ENCODE assay signal across 19 cellular contexts in genomic region chr2:20218331-20219320, GRCh38. TPM values are rescaled to one million over a fixed set of nuclear protein-coding genes. Genes with fewer than 3 reads are reported as not detected.
DNase-seq lines count a peak whose midpoint lies in the region; ATAC-seq, FAIRE-seq and TF ChIP-seq lines count a peak whose summit lies in the region.
"Had no signal": no experiment of that assay in that cellular context is flagged by ENCODE, and none has a peak within 500 bp of the region (broad histone marks: within the 10 kb centered on the region; RNA-seq: fewer than 3 reads in every experiment).

No MANE protein-coding gene starts in this region.

- H3K23ac ChIP-seq in neuronal stem cell (ENCODE audit: low read depth, low read length, poor library complexity) = peak overlapping the region; percentile 36

- peak overlapping the region in 1 of 2 experiments; percentile 60; a peak in 2 of 6 replicates for H3K27ac ChIP-seq in A549
- peak overlapping the region; percentile 76; the same call in 1 of the 2 replicates for H3K27ac ChIP-seq in VCaP
- no peak overlapping the region for H3K27ac ChIP-seq in neuronal stem cell (replicated peaks; ENCODE audit: low read length)
- H3K27ac ChIP-seq: C4-2B, gastrocnemius medialis had no signal

- TF ChIP-seq CTCF in A549 (IDR thresholded peaks at IDR 0.05) (no peak), VCaP (conservative IDR thresholded peaks at IDR 0.05) (no peak), glutamatergic neuron (IDR thresholded peaks at IDR 0.05; ENCODE audit: partially characterized antibody, unreplicated experiment) (no peak)

- peaks cover 12% of the 10 kb centered on the region for H3K9me3 Mint-ChIP-seq in glutamatergic neuron (ENCODE audit: unreplicated experiment)
- H3K9me3 Mint-ChIP-seq: activated CD4-positive, alpha-beta T cell treated with anti-CD3 and anti-CD28 coated beads, Interleukin-2, amount 10 ng/mL, durations not matched to agents 24 days and 14 days had no signal

- peaks cover 14 to 65% of the 10 kb centered on the region in 2 donors for H3K36me3 ChIP-seq in neuronal stem cell (replicated peaks in 1 of 2; ENCODE audit: control insufficient read depth in 2 of 2, insufficient read depth in 2 of 2, low read length in 2 of 2)
- H3K36me3 ChIP-seq: gastrocnemius medialis had no signal

- FAIRE-seq in A549 (lab: Jason Lieb, UNC) = no peak
- no peak for FAIRE-seq in GM19239 (lab: Jason Lieb, UNC)
- no peak for FAIRE-seq in frontal cortex (lab: Jason Lieb, UNC)
- FAIRE-seq: A204.1, endothelial cell of umbilical vein, GM12891, RCC 7860 had no signal

- H3K4ac ChIP-seq in neuronal stem cell (ENCODE audit: low read length) = no peak overlapping the region

- H3K4me3 ChIP-seq in A549 (no peak overlapping the region), neuronal stem cell (ENCODE audit: low read length in 2 of 2) (no peak overlapping the region)
- H3K4me3 ChIP-seq: gastrocnemius medialis, smooth muscle cell had no signal

- H3K9me3 ChIP-seq in A549 = no peaks in the 10 kb centered on the region
- H3K9me3 ChIP-seq in neuronal stem cell (replicated peaks in 1 of 2; ENCODE audit: control insufficient read depth in 2 of 2, insufficient read depth in 1 of 2, low read depth in 1 of 2, low read length in 2 of 2) = no peaks in the 10 kb centered on the region
- H3K9me3 ChIP-seq: gastrocnemius medialis had no signal

- no peak overlapping the region for H2BK120ac ChIP-seq in neuronal stem cell (ENCODE audit: low read depth, low read length)

- ATAC-seq in A549 = no peak
- ATAC-seq in HG02798 (IDR thresholded peaks at IDR 0.05; ENCODE audit: poor library complexity, unreplicated experiment) = no peak
- ATAC-seq: gastrocnemius medialis had no signal

- H2AK5ac ChIP-seq in neuronal stem cell (ENCODE audit: low read depth, low read length) = no peak overlapping the region

- POLR2A ChIA-PET in A549 (lab: Yijun Ruan, JAX) = no interaction called here

- no peak overlapping the region for H2BK12ac ChIP-seq in neuronal stem cell (ENCODE audit: low read length)

- DNase-seq in A549 (ENCODE audit: low read depth in 1 of 2, low spot score in 1 of 2) (no peak), glutamatergic neuron (peak; percentile 6), neuronal stem cell (ENCODE audit: low spot score) (no peak), GM19239 (ENCODE audit: insufficient read length, low spot score) (no peak), frontal cortex (ENCODE audit: low spot score in 2 of 2) (no peak)
- no peak for DNase-seq in activated naive CD4-positive, alpha-beta T cell (lab: John Stamatoyannopoulos, UW)
- DNase-seq: activated CD4-positive, alpha-beta T cell treated with anti-CD3 and anti-CD28 coated beads, Interleukin-2, amount 10 ng/mL, durations not matched to agents 24 days and 14 days; gastrocnemius medialis; GDM1; NCI-H1436; NCI-H2227 treated with DMSO at 0.1 percent for 48 hours had no signal

- no peak overlapping the region for H3K27ac Mint-ChIP-seq in glutamatergic neuron (ENCODE audit: unreplicated experiment)
- H3K27ac Mint-ChIP-seq: activated CD4-positive, alpha-beta T cell treated with anti-CD3 and anti-CD28 coated beads, Interleukin-2, amount 10 ng/mL, durations not matched to agents 24 days and 14 days had no signal

- peak overlapping the region; percentile 13 for H3K18ac ChIP-seq in neuronal stem cell (ENCODE audit: low read length)

- no peak overlapping the region for H2BK15ac ChIP-seq in neuronal stem cell (ENCODE audit: low read length)

- no peak for TF ChIP-seq POLR2A in A549 (IDR thresholded peaks at IDR 0.05; ENCODE audit: low read length)

- H3K4me1 ChIP-seq in A549 (peaks cover 79% of the 10 kb centered on the region), neuronal stem cell (ENCODE audit: control insufficient read depth in 2 of 2, insufficient read depth in 1 of 2, low read depth in 1 of 2, low read length in 2 of 2) (peaks cover 15 to 29% of the 10 kb centered on the region in 2 donors)

- CTCF ChIA-PET in A549 (lab: Yijun Ruan, JAX) = interaction anchor here (1.2 to 14.6 kb wide), 9 partner anchors 9 to 263 kb away, joined by 3 to 202 read pairs (median 5); no protein-coding TSS in a partner anchor

- no peak for TF ChIP-seq EP300 in A549 (IDR thresholded peaks at IDR 0.05)

- no peak for TF ChIP-seq RAD21 in A549 (conservative IDR thresholded peaks at IDR 0.05 in 1 of 2, IDR thresholded peaks at IDR 0.05 in 1 of 2)

- no peaks in the 10 kb centered on the region for H3K36me3 Mint-ChIP-seq in glutamatergic neuron (ENCODE audit: unreplicated experiment)

- H2AFZ ChIP-seq in neuronal stem cell (ENCODE audit: low read length) = no peak overlapping the region

- peaks cover 12% of the 10 kb centered on the region for H3K27me3 Mint-ChIP-seq in glutamatergic neuron (ENCODE audit: unreplicated experiment)

- H3K4me1 Mint-ChIP-seq in glutamatergic neuron (ENCODE audit: low read depth, unreplicated experiment) = peaks cover 7% of the 10 kb centered on the region
- H3K4me1 Mint-ChIP-seq: activated CD4-positive, alpha-beta T cell treated with anti-CD3 and anti-CD28 coated beads, Interleukin-2, amount 10 ng/mL, durations not matched to agents 24 days and 14 days had no signal

- 92% methylated on average over 19 of the region's 20 CpGs for WGBS in A549 (ENCODE audit: missing lambda C conversion rate)
- no CpG with 5 or more reads among the region's 20 CpGs for WGBS in neuronal stem cell (ENCODE audit: extremely low coverage in 2 of 2, insufficient read length in 2 of 2, insufficient replicate concordance in 1 of 2), 2 donors

- H2BK5ac ChIP-seq in neuronal stem cell (ENCODE audit: low read length) = no peak overlapping the region

- no peak overlapping the region for H3K14ac ChIP-seq in neuronal stem cell (ENCODE audit: low read length)

- no peaks in the 10 kb centered on the region for H3K27me3 ChIP-seq in neuronal stem cell (ENCODE audit: control insufficient read depth in 3 of 3, insufficient read depth in 3 of 3, low read depth in 1 of 3, low read length in 3 of 3)

- H4K91ac ChIP-seq in neuronal stem cell (ENCODE audit: low read depth, low read length, poor library complexity) = no peak overlapping the region

- H3K4me3 Mint-ChIP-seq in glutamatergic neuron (ENCODE audit: unreplicated experiment) = peak overlapping the region; percentile 0
- H3K4me3 Mint-ChIP-seq: activated CD4-positive, alpha-beta T cell treated with anti-CD3 and anti-CD28 coated beads, Interleukin-2, amount 10 ng/mL, durations not matched to agents 24 days and 14 days had no signal

- peak overlapping the region; percentile 9; the same call in 1 of the 3 replicates for H3K4me2 ChIP-seq in A549
- no peak overlapping the region for H3K4me2 ChIP-seq in neuronal stem cell (ENCODE audit: insufficient read depth, low read length, poor library complexity, severe bottlenecking)
- H3K4me2 ChIP-seq: smooth muscle cell had no signal

- H3K9ac ChIP-seq in neuronal stem cell (ENCODE audit: low read depth, low read length, poor library complexity) = peak overlapping the region; percentile 82

- peaks cover 42% of the 10 kb centered on the region for H3K79me1 ChIP-seq in neuronal stem cell (ENCODE audit: low read depth, low read length)

- no peak overlapping the region for H4K8ac ChIP-seq in neuronal stem cell (ENCODE audit: low read depth, low read length)

TF ChIP-seq in A549, 52 proteins besides CTCF, POLR2A, EP300 and RAD21:
- TF ChIP-seq JUN (IDR thresholded peaks at IDR 0.05) (no peak), RCOR1 (IDR thresholded peaks at IDR 0.05; ENCODE audit: low read depth, low read length) (no peak), NFE2L2 (conservative IDR thresholded peaks at IDR 0.05; ENCODE audit: low read length) (no peak), TP53 (CRISPR knock-in tag; IDR thresholded peaks at IDR 0.05) (no peak), ZSCAN20 (CRISPR knock-in tag; IDR thresholded peaks at IDR 0.05) (no peak), FOXS1 (CRISPR knock-in tag; IDR thresholded peaks at IDR 0.05) (no peak), ZFP36 (IDR thresholded peaks at IDR 0.05; ENCODE audit: borderline replicate concordance, partially characterized antibody) (no peak), MAZ (IDR thresholded peaks at IDR 0.05; ENCODE audit: borderline replicate concordance, low read depth, low read length) (no peak), FOSL2 (IDR thresholded peaks at IDR 0.05) (no peak), FOSL2 (CRISPR knock-in tag; IDR thresholded peaks at IDR 0.05) (no peak), RNF2 (IDR thresholded peaks at IDR 0.05; ENCODE audit: borderline replicate concordance, low read depth) (no peak), BCL3 (IDR thresholded peaks at IDR 0.05) (no peak), ESRRA (IDR thresholded peaks at IDR 0.05; ENCODE audit: borderline replicate concordance, low read length) (no peak)

RNA-seq across cellular contexts. Expression of gene SDC1, which starts 6.3 kb away (rescaled TPM):
- polyA plus RNA-seq in A549 (2011; rRNA removed) (97.1 and 116 TPM in 2 replicates), A549 (2017; fragmentation: RNase III; extraction: RNeasy Plus Mini Kit Qiagen cat#74134 plus additional on column Dnase treatment) (157 to 171 TPM (median 166 TPM) in 3 replicates)
- 123 and 215 TPM in 2 replicates for polyA plus RNA-seq in A549 (2012; cell fraction: cytosol; rRNA removed)
- 279 and 455 TPM in 2 replicates for polyA plus RNA-seq in A549 (2012; cell fraction: nucleus; rRNA removed)
- 92.8 and 113 TPM in 2 replicates for polyA minus RNA-seq in A549 (2011; rRNA and poly(A)+ RNA removed)
- total RNA-seq in glutamatergic neuron (ENCODE audit: unreplicated experiment) (0.93 TPM), frontal cortex (9.8 TPM)
- 45.3 TPM for polyA plus RNA-seq in neuronal stem cell (2013, experiment 1 of 2)
- 48.1 TPM for polyA plus RNA-seq in neuronal stem cell (2013, experiment 2 of 2)
